26 cellular contexts compared by ENCODE assay signal in the genomic region with DNA sequence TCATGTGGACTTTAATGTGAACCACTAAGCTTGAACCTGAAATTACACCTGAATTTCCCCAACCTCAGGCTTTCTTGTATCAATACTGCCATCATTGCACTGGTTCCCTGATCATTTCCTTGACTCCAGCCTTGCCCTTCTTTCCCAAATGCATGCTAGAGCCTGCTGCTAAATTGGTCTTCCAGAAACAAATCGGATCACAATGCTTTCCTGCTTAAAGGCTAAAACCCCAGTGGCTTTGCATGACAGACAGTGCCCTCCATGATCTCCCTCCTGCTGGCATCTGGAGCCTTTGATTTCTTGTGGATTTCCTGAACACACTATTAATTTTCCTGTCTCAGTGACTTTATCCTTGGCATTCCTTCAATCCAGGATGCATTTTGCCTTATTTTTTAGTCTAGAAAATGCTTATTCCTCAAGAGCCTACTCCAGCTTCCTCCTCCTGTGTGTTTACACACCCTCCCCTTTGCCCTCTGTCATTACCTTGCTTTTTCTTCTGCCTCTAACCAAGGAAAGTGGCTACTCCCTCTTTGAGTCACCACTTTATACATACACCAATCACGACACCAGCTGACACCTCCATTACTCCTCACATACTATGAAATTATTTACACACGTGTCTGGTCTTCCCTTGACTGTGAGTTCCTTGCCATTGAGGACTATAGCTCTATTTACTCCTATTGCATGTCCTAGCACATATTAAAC.
DNase-seq lines count a peak whose midpoint lies in the region; ATAC-seq lines count a peak whose summit lies in the region.
"Had no signal": no experiment of that assay in that cellular context is flagged by ENCODE, and none has a peak within 500 bp of the region (broad histone marks: within the 10 kb centered on the region; RNA-seq: fewer than 3 reads in every experiment).

No MANE protein-coding gene starts in this region.

- ATAC-seq in GM18868 (IDR thresholded peaks at IDR 0.05; ENCODE audit: unreplicated experiment) = peak; percentile 71
- peak; percentile 84 for ATAC-seq in esophagus mucosa
- no peak for ATAC-seq in GM21528 (IDR thresholded peaks at IDR 0.05; ENCODE audit: low FRiP score, unreplicated experiment)
- ATAC-seq in aorta (ENCODE audit: low FRiP score) = no peak
- ATAC-seq: heart left ventricle; naive thymus-derived CD4-positive, alpha-beta T cell; stimulated activated memory B cell treated with anti-CD40 and anti-IgM and Interleukin-4, amounts not matched to agents 10 μg/mL and 1 μg/mL and 100 μg/mL, for 72 hours had no signal

- no peaks in the 10 kb centered on the region for H3K27me3 ChIP-seq in aorta (ENCODE audit: control insufficient read depth in 1 of 2, insufficient read depth in 2 of 2, low read length in 1 of 2)
- H3K27me3 ChIP-seq: heart left ventricle, uterus had no signal

- H3K9me3 ChIP-seq in aorta (ENCODE audit: control insufficient read depth, low read length) = no peaks in the 10 kb centered on the region
- H3K9me3 ChIP-seq: heart left ventricle, left ventricle myocardium inferior, thoracic aorta, uterus had no signal

- H3K4me3 ChIP-seq in aorta (ENCODE audit: low read length in 2 of 2) = no peak overlapping the region
- H3K4me3 ChIP-seq: heart left ventricle, left ventricle myocardium inferior, thoracic aorta, uterus had no signal

- DNase-seq in NCI-H82 treated with DMSO at 0.1 percent for 48 hours (lab: John Stamatoyannopoulos, UW; ENCODE audit: unreplicated experiment) (peak; percentile 72), renal cortical epithelial cell (ENCODE audit: low read depth) (peak; percentile 33), DMS 273 (lab: John Stamatoyannopoulos, UW; ENCODE audit: unreplicated experiment) (no peak), aorta (no peak)
- DNase-seq: activated B cell treated with CpG ODN at 0.5 μM for 24 hours; activated CD4-positive, alpha-beta T cell treated with anti-CD3 and anti-CD28 coated beads, Interleukin-2, amount 50 U/mL, for 48 hours; central memory CD4-positive, alpha-beta T cell; DMS 273 treated with DMSO at 0.1 percent for 48 hours; heart left ventricle; Karpas-422; left ventricle myocardium inferior; naive thymus-derived CD4-positive, alpha-beta T cell; NCI-H187; NCI-H2171 treated with DMSO at 0.1 percent for 48 hours; NCI-H748 treated with DMSO at 0.1 percent for 48 hours; SHP77; stimulated activated CD4-positive, alpha-beta T cell treated with anti-CD3 and anti-CD28 coated beads, Interleukin-4, amount 100 ng/mL, for 1 hour; SW 1271; T1000; uterus had no signal

- no peaks in the 10 kb centered on the region for H3K36me3 ChIP-seq in aorta (ENCODE audit: control insufficient read depth in 1 of 2, insufficient read depth in 2 of 2, low read length in 1 of 2)
- H3K36me3 ChIP-seq: heart left ventricle, left ventricle myocardium inferior, thoracic aorta, uterus had no signal

- intact Hi-C loops in aorta (cut with DNase I) = no loop called here

- WGBS in aorta, 2 donors = 87% methylated on average over 3 of the region's 3 CpGs

- H3K27ac ChIP-seq in aorta (ENCODE audit: low read depth in 1 of 2, low read length in 2 of 2) = no peak overlapping the region
- H3K27ac ChIP-seq: C4-2B, heart left ventricle, left ventricle myocardium inferior, thoracic aorta, uterus had no signal

- peaks cover 0 to 4% of the 10 kb centered on the region in 2 donors for H3K4me1 ChIP-seq in aorta (ENCODE audit: control insufficient read depth in 1 of 2, insufficient read depth in 2 of 2, low read length in 2 of 2)
- H3K4me1 ChIP-seq: heart left ventricle, uterus had no signal

Comparison
In these comparisons a context has a peak if more than half of its experiments do, and no peak if none do; other contexts are left out.
1. ATAC-seq: peak in GM18868 (single experiment) and esophagus mucosa (single experiment); none in GM21528 (single experiment) and aorta (single experiment).
2. DNase-seq: peak in NCI-H82 treated with DMSO at 0.1 percent for 48 hours (single experiment) and renal cortical epithelial cell (single experiment); none in DMS 273 (single experiment) and aorta (0 of 2).